Comparison of ENCODE assay signal across 10 cellular contexts in the genomic region with DNA sequence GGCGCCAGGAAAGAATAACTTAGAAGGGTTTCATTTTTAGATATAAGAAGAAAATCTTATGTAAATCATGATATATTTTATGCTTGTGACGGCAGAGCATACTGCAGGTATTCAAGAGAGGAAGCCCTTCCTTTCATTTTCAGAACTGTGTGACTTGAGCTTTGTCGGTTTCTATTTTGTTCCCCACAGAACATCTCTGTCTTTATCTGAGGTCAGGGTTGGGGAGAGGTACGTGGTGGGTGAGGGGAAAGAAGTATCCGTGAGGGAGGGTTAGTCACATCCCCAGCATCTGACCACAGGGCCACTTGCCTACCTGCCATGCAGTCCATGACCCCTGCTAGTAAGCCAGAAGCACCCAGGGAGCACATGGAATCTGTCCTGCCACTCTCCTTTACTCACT.
DNase-seq lines count a peak whose midpoint lies in the region; ATAC-seq and TF ChIP-seq lines count a peak whose summit lies in the region.
"Had no signal": no experiment of that assay in that cellular context is flagged by ENCODE, and none has a peak within 500 bp of the region (broad histone marks: within the 10 kb centered on the region; RNA-seq: fewer than 3 reads in every experiment).

No MANE protein-coding gene starts in this region.

- intact Hi-C loops in right cardiac atrium (cut with DNase I), result no loop called here
- intact Hi-C loops in left cardiac atrium (cut with DNase I), result no loop called here
- intact Hi-C loops in prostate gland (cut with DNase I), result no loop called here

- H3K36me3 ChIP-seq in KMS-11 (ENCODE audit: insufficient read depth) (no peaks in the 10 kb centered on the region), prostate gland (no peaks in the 10 kb centered on the region)

- no peak for DNase-seq in right cardiac atrium
- DNase-seq in left cardiac atrium, result no peak
- DNase-seq in mucosa of gallbladder (ENCODE audit: low spot score), result no peak
- DNase-seq in foreskin fibroblast, result no peak
- DNase-seq in prostate gland (ENCODE audit: low spot score), result no peak
- DNase-seq in MV-4-11 (lab: John Stamatoyannopoulos, UW), result no peak
- DNase-seq: BE2C, NCI-H1436 had no signal

- no peak for TF ChIP-seq CTCF in KMS-11 (conservative IDR thresholded peaks at IDR 0.05; ENCODE audit: low read depth, low read length)
- no peak for TF ChIP-seq CTCF in foreskin fibroblast (IDR thresholded peaks at IDR 0.05; ENCODE audit: low read depth, low read length)
- no peak for TF ChIP-seq CTCF in prostate gland (IDR thresholded peaks at IDR 0.05)

- ATAC-seq in right cardiac atrium, result peak in 1 of 2 donors; percentile 22
- ATAC-seq in left cardiac atrium, result no peak
- ATAC-seq in HG02610 (IDR thresholded peaks at IDR 0.05; ENCODE audit: unreplicated experiment), result peak; percentile 81

- H3K79me2 ChIP-seq in KMS-11 (ENCODE audit: insufficient read depth, low read depth), result 0 out of 2 replicates have a peak, but pooled peaks cover 5% of the 10 kb centered on the region

- H3K9ac ChIP-seq in KMS-11, result peak overlapping the region; percentile 28

- H3K27me3 ChIP-seq in right cardiac atrium (ENCODE audit: control insufficient read depth, insufficient read depth), result no peaks in the 10 kb centered on the region
- no peaks in the 10 kb centered on the region for H3K27me3 ChIP-seq in KMS-11 (ENCODE audit: insufficient read depth, low read depth)
- no peaks in the 10 kb centered on the region for H3K27me3 ChIP-seq in prostate gland (replicated peaks; ENCODE audit: insufficient read depth)
- H3K27me3 ChIP-seq: BE2C had no signal

- H3K9me3 ChIP-seq in right cardiac atrium (ENCODE audit: control insufficient read depth, low read length), result no peaks in the 10 kb centered on the region
- H3K9me3 ChIP-seq in prostate gland, result no peaks in the 10 kb centered on the region
- H3K9me3 ChIP-seq: BE2C had no signal

- 60% methylated on average over 5 of the region's 5 CpGs for WGBS in right cardiac atrium
- 83% methylated on average over 5 of the region's 5 CpGs for WGBS in prostate gland

- no peaks in the 10 kb centered on the region for H4K20me1 ChIP-seq in KMS-11 (ENCODE audit: insufficient read depth)

- no peak for TF ChIP-seq POLR2A in prostate gland (IDR thresholded peaks at IDR 0.05)

- H3K4me3 ChIP-seq in right cardiac atrium (ENCODE audit: low read length) (no peak overlapping the region), KMS-11 (IDR thresholded peaks at IDR 0.05; ENCODE audit: insufficient read depth, low read depth, low read length) (peak overlapping the region; percentile 45), foreskin fibroblast (ENCODE audit: low read depth in 1 of 2, low read length in 2 of 2) (no peak overlapping the region), prostate gland (no peak overlapping the region)

- H3K4me1 ChIP-seq in right cardiac atrium (ENCODE audit: control insufficient read depth, insufficient read depth, low read length) (peaks cover 5% of the 10 kb centered on the region), KMS-11 (ENCODE audit: low read depth, poor library complexity, severe bottlenecking) (peaks cover 49% of the 10 kb centered on the region), prostate gland (replicated peaks) (no peaks in the 10 kb centered on the region)
- H3K4me1 ChIP-seq: BE2C had no signal

- H3K27ac ChIP-seq in right cardiac atrium (ENCODE audit: low read length) (peak overlapping the region; percentile 61), KMS-11 (peak overlapping the region; percentile 44), prostate gland (no peak overlapping the region)

- H3K4me2 ChIP-seq in KMS-11, result peak overlapping the region; percentile 66

- peak overlapping the region; percentile 18; the same call in 1 of the 2 replicates for H2AFZ ChIP-seq in KMS-11 (ENCODE audit: low read depth)

Comparison
In these comparisons a context has a peak if more than half of its experiments do, and no peak if none do; other contexts are left out.
1. H3K27ac ChIP-seq: peak in right cardiac atrium (single experiment) and KMS-11 (single experiment); none in prostate gland (0 of 2).